12 cellular contexts compared by ENCODE assay signal in genomic region chr1:53919675-53920066, GRCh38. TPM values are rescaled to one million over a fixed set of nuclear protein-coding genes. Genes with fewer than 3 reads are reported as not detected.
A peak's percentile ranks its signal among the peaks of the same experiment; 100 is the strongest.
DNase-seq lines count a peak whose midpoint lies in the region; ATAC-seq and TF ChIP-seq lines count a peak whose summit lies in the region.
"Had no signal": no experiment of that assay in that cellular context is flagged by ENCODE, and none has a peak within 500 bp of the region (broad histone marks: within the 10 kb centered on the region; RNA-seq: fewer than 3 reads in every experiment).

No MANE protein-coding gene starts in this region.

- no peak overlapping the region for H2AFZ ChIP-seq in hepatocyte

- H3K4me3 ChIP-seq in CD4-positive, CD25-positive, alpha-beta regulatory T cell (ENCODE audit: low read depth, low read length): no peak overlapping the region
- no peak overlapping the region for H3K4me3 ChIP-seq in hepatocyte
- H3K4me3 ChIP-seq: BLaER1 had no signal

- peaks cover 26% of the 10 kb centered on the region for H3K36me3 ChIP-seq in CD4-positive, CD25-positive, alpha-beta regulatory T cell (ENCODE audit: control insufficient read depth, insufficient read depth, low read length)
- H3K36me3 ChIP-seq in hepatocyte (replicated peaks; ENCODE audit: insufficient read depth, low read depth): no peaks in the 10 kb centered on the region

- no peak overlapping the region for H3K27ac ChIP-seq in CD4-positive, CD25-positive, alpha-beta regulatory T cell (ENCODE audit: insufficient read depth, low read length, poor library complexity, severe bottlenecking)
- peak overlapping the region; percentile 27 for H3K27ac ChIP-seq in hepatocyte
- H3K27ac ChIP-seq: BLaER1 had no signal

- H3K27me3 Mint-ChIP-seq in CD4-positive, CD25-positive, alpha-beta regulatory T cell: no peaks in the 10 kb centered on the region
- no peaks in the 10 kb centered on the region; the same call in none of the 2 replicates for H3K27me3 Mint-ChIP-seq in HFFc6 (ENCODE audit: insufficient read depth)
- H3K27me3 Mint-ChIP-seq in activated T-cell treated with anti-CD3 and anti-CD28 coated beads, Interleukin-2, amount 50 U/mL, for 4 hours (ENCODE audit: low read depth): no peaks in the 10 kb centered on the region

- H4K20me1 ChIP-seq in hepatocyte (ENCODE audit: insufficient read depth, poor library complexity, severe bottlenecking): no peaks in the 10 kb centered on the region
- H4K20me1 ChIP-seq: BLaER1 had no signal

- no peaks in the 10 kb centered on the region for H3K27me3 ChIP-seq in CD4-positive, CD25-positive, alpha-beta regulatory T cell (ENCODE audit: control insufficient read depth, insufficient read depth, low read length)
- H3K27me3 ChIP-seq in hepatocyte: no peaks in the 10 kb centered on the region
- H3K27me3 ChIP-seq: BLaER1 had no signal

- no peak overlapping the region for H3K4me3 Mint-ChIP-seq in CD4-positive, CD25-positive, alpha-beta regulatory T cell
- no peak overlapping the region for H3K4me3 Mint-ChIP-seq in HFFc6
- H3K4me3 Mint-ChIP-seq in activated T-cell treated with anti-CD3 and anti-CD28 coated beads, Interleukin-2, amount 50 U/mL, for 4 hours: no peak overlapping the region

- peak overlapping the region in 2 of 3 donors; percentile 53 to 64 for H3K27ac Mint-ChIP-seq in CD4-positive, CD25-positive, alpha-beta regulatory T cell
- H3K27ac Mint-ChIP-seq in HFFc6: peak overlapping the region; percentile 46

- peaks cover 22% of the 10 kb centered on the region for H3K36me3 Mint-ChIP-seq in CD4-positive, CD25-positive, alpha-beta regulatory T cell
- peaks cover 13% of the 10 kb centered on the region for H3K36me3 Mint-ChIP-seq in HFFc6 (ENCODE audit: low read depth)
- H3K36me3 Mint-ChIP-seq in activated T-cell treated with anti-CD3 and anti-CD28 coated beads, Interleukin-2, amount 50 U/mL, for 4 hours (ENCODE audit: insufficient read depth): peaks cover 11% of the 10 kb centered on the region

- H3K4me1 ChIP-seq in CD4-positive, CD25-positive, alpha-beta regulatory T cell (ENCODE audit: control insufficient read depth, insufficient read depth, low read length, poor library complexity, severe bottlenecking): no peaks in the 10 kb centered on the region
- H3K4me1 ChIP-seq in hepatocyte (ENCODE audit: insufficient read depth): peaks cover 3% of the 10 kb centered on the region
- H3K4me1 ChIP-seq: BLaER1 had no signal

- DNase-seq in CD4-positive, CD25-positive, alpha-beta regulatory T cell: peak in 1 of 3 donors; percentile 8
- DNase-seq in HFFc6 (no peak), hepatocyte (ENCODE audit: low spot score) (no peak), Right ventricle myocardium superior (no peak), NCI-H748 (lab: John Stamatoyannopoulos, UW; ENCODE audit: unreplicated experiment) (no peak)
- DNase-seq in activated T-cell treated with anti-CD3 and anti-CD28 coated beads, Interleukin-2, amount 50 U/mL, for 4 hours: no peak
- DNase-seq: glutamatergic neuron, left ventricle myocardium superior had no signal

- no peaks in the 10 kb centered on the region for H3K9me2 ChIP-seq in hepatocyte (replicated peaks; ENCODE audit: insufficient read depth)

- WGBS in hepatocyte (ENCODE audit: low lambda C conversion rate, missing lambda C conversion rate): 85% methylated on average over 3 of the region's 3 CpGs

- H3K9me3 ChIP-seq in CD4-positive, CD25-positive, alpha-beta regulatory T cell (ENCODE audit: control insufficient read depth in 2 of 2, low read length in 2 of 2): no peaks in the 10 kb centered on the region
- H3K9me3 ChIP-seq in hepatocyte (ENCODE audit: low read depth): no peaks in the 10 kb centered on the region
- H3K9me3 ChIP-seq: BLaER1 had no signal

- intact Hi-C loops in Right ventricle myocardium superior (cut with DNase I): no loop called here

- peak in 1 of 2 donors; percentile 50 for ATAC-seq in CD4-positive, CD25-positive, alpha-beta regulatory T cell (ENCODE audit: low read depth in 2 of 2)
- peak; percentile 58 to 72 for ATAC-seq in activated T-cell treated with anti-CD3 and anti-CD28 coated beads, Interleukin-2, amount 50 U/mL, for 4 hours
- ATAC-seq in Right ventricle myocardium superior (ENCODE audit: poor library complexity) (no peak), HG03039 (IDR thresholded peaks at IDR 0.05; ENCODE audit: unreplicated experiment) (no peak), HG03442 (IDR thresholded peaks at IDR 0.05; ENCODE audit: unreplicated experiment) (no peak)
- ATAC-seq: left ventricle myocardium superior had no signal

- no peak for TF ChIP-seq CTCF in HFFc6 (IDR thresholded peaks at IDR 0.05)
- TF ChIP-seq CTCF in hepatocyte (IDR thresholded peaks at IDR 0.05; ENCODE audit: poor library complexity): no peak

- H3K9me3 Mint-ChIP-seq in CD4-positive, CD25-positive, alpha-beta regulatory T cell: no peaks in the 10 kb centered on the region
- H3K9me3 Mint-ChIP-seq in HFFc6: no peaks in the 10 kb centered on the region
- H3K9me3 Mint-ChIP-seq in activated T-cell treated with anti-CD3 and anti-CD28 coated beads, Interleukin-2, amount 50 U/mL, for 4 hours: no peaks in the 10 kb centered on the region

- H3K4me2 ChIP-seq in hepatocyte: no peak overlapping the region
- H3K4me2 ChIP-seq: BLaER1 had no signal

- no peaks in the 10 kb centered on the region for H3K79me2 ChIP-seq in hepatocyte

- H3K4me1 Mint-ChIP-seq in CD4-positive, CD25-positive, alpha-beta regulatory T cell: peaks cover 8 to 34% (median 22%) of the 10 kb centered on the region in 4 donors
- peaks cover 16% of the 10 kb centered on the region for H3K4me1 Mint-ChIP-seq in HFFc6 (ENCODE audit: low read depth)
- peaks cover 33% of the 10 kb centered on the region for H3K4me1 Mint-ChIP-seq in activated T-cell treated with anti-CD3 and anti-CD28 coated beads, Interleukin-2, amount 50 U/mL, for 4 hours (ENCODE audit: low read depth)

RNA-seq across cellular contexts. Expression of gene DIO1, which starts 25.7 kb away (rescaled TPM):
- not detected for total RNA-seq in CD4-positive, CD25-positive, alpha-beta regulatory T cell
- under 1 TPM in 1 of 4 donors, not detected in 3; 0.09 TPM for polyA plus RNA-seq in CD4-positive, CD25-positive, alpha-beta regulatory T cell
- total RNA-seq in HFFc6 (2021; fragmentation: NEBNext Ultra II Directional; extraction: Animal tissue kit (Norgen Biotek cat#: 25700)): not detected
- not detected for total RNA-seq in activated T-cell treated with anti-CD3 and anti-CD28 coated beads, Interleukin-2, amount 50 U/mL, for 4 hours
- 28.7 and 31.2 TPM in 2 replicates for total RNA-seq in hepatocyte
- 12.4 and 24.2 TPM in 2 replicates for polyA plus RNA-seq in hepatocyte
- total RNA-seq in Right ventricle myocardium superior: not detected
- total RNA-seq: left ventricle myocardium superior had no signal
- polyA plus RNA-seq: adipose tissue had no signal

RNA-seq across cellular contexts. Expression of gene IFT25, which starts 25.8 kb away (rescaled TPM):
- total RNA-seq in CD4-positive, CD25-positive, alpha-beta regulatory T cell: 23.0 TPM
- polyA plus RNA-seq in CD4-positive, CD25-positive, alpha-beta regulatory T cell: 10 to 100 TPM; 57.6 to 74.7 (median 66.6) TPM
- 10 to 100 TPM; 20.9 to 36.9 (median 35.1) TPM for total RNA-seq in HFFc6 (2021; fragmentation: NEBNext Ultra II Directional; extraction: Animal tissue kit (Norgen Biotek cat#: 25700))
- total RNA-seq in activated T-cell treated with anti-CD3 and anti-CD28 coated beads, Interleukin-2, amount 50 U/mL, for 4 hours: 10 to 100 TPM; 26.0 to 31.5 (median 28.1) TPM
- total RNA-seq in hepatocyte: 27.4 and 28.0 TPM in 2 replicates
- polyA plus RNA-seq in hepatocyte: 69.0 and 69.2 TPM in 2 replicates
- total RNA-seq in Right ventricle myocardium superior: 9.9 TPM

RNA-seq across cellular contexts. Expression of gene LRRC42, which starts 26.5 kb away (rescaled TPM):
- 6.9 TPM for total RNA-seq in CD4-positive, CD25-positive, alpha-beta regulatory T cell
- polyA plus RNA-seq in CD4-positive, CD25-positive, alpha-beta regulatory T cell: 10 to 100 TPM in 1 of 4 donors, 1 to 10 TPM in 3; 7.3 to 11.9 (median 8.4) TPM
- 10 to 100 TPM; 36.3 to 44.2 (median 42.2) TPM for total RNA-seq in HFFc6 (2021; fragmentation: NEBNext Ultra II Directional; extraction: Animal tissue kit (Norgen Biotek cat#: 25700))
- 10 to 100 TPM; 22.6 to 23.1 (median 22.8) TPM for total RNA-seq in activated T-cell treated with anti-CD3 and anti-CD28 coated beads, Interleukin-2, amount 50 U/mL, for 4 hours
- total RNA-seq in hepatocyte (56.6 and 64.4 TPM in 2 replicates), Right ventricle myocardium superior (12.0 TPM)
- polyA plus RNA-seq in hepatocyte: 58.2 and 62.7 TPM in 2 replicates

RNA-seq across cellular contexts. Expression of gene YIPF1, which starts 30.1 kb away (rescaled TPM):
- 16.0 TPM for total RNA-seq in CD4-positive, CD25-positive, alpha-beta regulatory T cell
- 10 to 100 TPM; 35.8 to 51.4 (median 38.8) TPM for polyA plus RNA-seq in CD4-positive, CD25-positive, alpha-beta regulatory T cell
- total RNA-seq in HFFc6 (2021; fragmentation: NEBNext Ultra II Directional; extraction: Animal tissue kit (Norgen Biotek cat#: 25700)): 10 to 100 TPM; 22.8 to 29.3 (median 26.8) TPM
- total RNA-seq in activated T-cell treated with anti-CD3 and anti-CD28 coated beads, Interleukin-2, amount 50 U/mL, for 4 hours: 10 to 100 TPM; 12.5 to 15.4 (median 14.7) TPM
- total RNA-seq in hepatocyte (34.0 and 40.4 TPM in 2 replicates), Right ventricle myocardium superior (13.6 TPM)
- polyA plus RNA-seq in hepatocyte: 27.7 and 29.6 TPM in 2 replicates

Comparison
In these comparisons a context has a peak if more than half of its experiments do, and no peak if none do; other contexts are left out.
1. ATAC-seq: peak in activated T-cell treated with anti-CD3 and anti-CD28 coated beads, Interleukin-2, amount 50 U/mL, for 4 hours (2 of 2); none in Right ventricle myocardium superior (single experiment), HG03039 (single experiment) and HG03442 (single experiment).
2. RNA of gene DIO1, which starts 25.7 kb away (total RNA-seq): 28.7 to 31.2 TPM in hepatocyte; not detected in activated T-cell treated with anti-CD3 and anti-CD28 coated beads, Interleukin-2, amount 50 U/mL, for 4 hours, not detected in CD4-positive, CD25-positive, alpha-beta regulatory T cell (single experiment), not detected in HFFc6 and not detected in Right ventricle myocardium superior (single experiment); every median in the first group is over 10 times any median in the second.